In the genomic region with DNA sequence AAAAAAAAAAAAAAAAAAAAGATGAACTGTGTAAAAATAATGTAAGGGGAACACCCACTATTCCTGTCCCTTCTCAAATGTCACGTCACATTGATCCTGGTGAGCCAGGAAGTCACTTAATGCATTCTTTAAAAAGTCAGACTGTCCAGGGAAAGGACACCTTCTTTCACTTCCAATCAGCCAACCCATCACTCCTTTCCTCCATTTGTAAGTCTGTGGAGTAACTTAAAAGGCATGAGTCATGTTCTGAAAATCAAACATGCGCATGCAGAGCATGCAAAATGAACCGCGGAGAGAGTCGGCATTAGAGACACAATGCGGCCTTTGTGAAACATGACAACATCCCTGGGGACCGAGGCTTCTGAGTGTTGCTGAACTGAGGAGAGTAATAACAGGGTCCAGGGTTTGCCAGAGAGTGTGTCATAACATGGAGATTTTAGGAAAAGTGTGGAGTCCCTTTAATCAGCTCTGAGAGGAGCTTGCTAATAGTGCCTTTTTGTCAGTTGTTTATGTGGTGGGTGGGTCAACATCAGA, we compare ENCODE assay signal across 8 cellular contexts.
DNase-seq lines count a peak whose midpoint lies in the region; ATAC-seq and TF ChIP-seq lines count a peak whose summit lies in the region.

No MANE protein-coding gene starts in this region.

- peak overlapping the region in 42 of 59 donors; percentile 2 to 51 (median 20) for H3K4me3 ChIP-seq in dorsolateral prefrontal cortex
- no peak overlapping the region for H3K4me3 ChIP-seq in effector memory CD4-positive, alpha-beta T cell (ENCODE audit: insufficient read depth, low read depth, low read length, poor library complexity, severe bottlenecking)

- ATAC-seq in GM21717 (IDR thresholded peaks at IDR 0.05; ENCODE audit: unreplicated experiment), result peak; percentile 92

- H3K27ac Mint-ChIP-seq in Calu3 (ENCODE audit: unreplicated experiment), result peak overlapping the region; percentile 73
- H3K27ac Mint-ChIP-seq in activated CD4-positive, alpha-beta memory T cell treated with anti-CD3 and anti-CD28 coated beads for 36 hours, result no peak overlapping the region

- CTCF ChIA-PET in Calu3 (lab: Charles Lee), result interaction anchor here (0.6 to 1.0 kb wide), 3 partner anchors 16 to 1116 kb away, joined by 3 to 8 read pairs (median 5); a partner anchor contains a TSS
- CTCF ChIA-PET in activated CD4-positive, alpha-beta memory T cell treated with anti-CD3 and anti-CD28 coated beads for 36 hours (lab: Charles Lee), result no interaction called here

- H3K27ac ChIP-seq in dorsolateral prefrontal cortex, result peak overlapping the region; percentile 5 to 97 (median 86)
- H3K27ac ChIP-seq in effector memory CD4-positive, alpha-beta T cell (ENCODE audit: insufficient read depth, low read length, poor library complexity, severe bottlenecking), result no peak overlapping the region

- intact Hi-C loops in Calu3 (cut with micrococcal nuclease; ENCODE audit: unreplicated experiment) (loop anchor here (1.0 to 2.0 kb wide), 2 partner anchors 17 to 38 kb away; no protein-coding TSS in a partner anchor), dorsolateral prefrontal cortex (cut with DNase I) (loop anchor here (1.0 to 10.0 kb wide), 3 partner anchors 16 to 77 kb away; a partner anchor contains a TSS)
- intact Hi-C loops in activated CD4-positive, alpha-beta memory T cell treated with anti-CD3 and anti-CD28 coated beads for 36 hours (cut with micrococcal nuclease), result no loop called here

- peak overlapping the region; percentile 46 for H3K4me3 Mint-ChIP-seq in Calu3 (ENCODE audit: low read depth, unreplicated experiment)
- H3K4me3 Mint-ChIP-seq in activated CD4-positive, alpha-beta memory T cell treated with anti-CD3 and anti-CD28 coated beads for 36 hours, result no peak overlapping the region

- no peaks in the 10 kb centered on the region for H3K9me3 Mint-ChIP-seq in Calu3 (ENCODE audit: low read depth, unreplicated experiment)
- no peaks in the 10 kb centered on the region for H3K9me3 Mint-ChIP-seq in activated CD4-positive, alpha-beta memory T cell treated with anti-CD3 and anti-CD28 coated beads for 36 hours

- no TSS peak for BruUV-seq in Calu3 (replicated peaks; lab: Mats Ljungman, UMichigan)

- no peaks in the 10 kb centered on the region for H3K4me1 ChIP-seq in effector memory CD4-positive, alpha-beta T cell (ENCODE audit: control insufficient read depth, insufficient read depth, low read length, poor library complexity, severe bottlenecking)

- POLR2A ChIA-PET in activated CD4-positive, alpha-beta memory T cell treated with anti-CD3 and anti-CD28 coated beads for 36 hours (lab: Charles Lee), result no interaction called here

- H3K4me1 Mint-ChIP-seq in Calu3 (ENCODE audit: low read depth, unreplicated experiment), result peaks cover 22% of the 10 kb centered on the region
- no peaks in the 10 kb centered on the region for H3K4me1 Mint-ChIP-seq in activated CD4-positive, alpha-beta memory T cell treated with anti-CD3 and anti-CD28 coated beads for 36 hours (ENCODE audit: low read depth)

- DNase-seq in Calu3, result peak; percentile 79
- DNase-seq in LHCN-M2 (ENCODE audit: low read depth), result peak; percentile 37
- DNase-seq in dorsolateral prefrontal cortex, result peak; percentile 26 to 90 (median 80)
- peak; percentile 93 for DNase-seq in midbrain (lab: John Stamatoyannopoulos, UW)
- DNase-seq in activated CD4-positive, alpha-beta memory T cell treated with anti-CD3 and anti-CD28 coated beads for 36 hours, result no peak
- no peak for DNase-seq in effector memory CD4-positive, alpha-beta T cell
- DNase-seq in NOMO-1 treated with dmso at 0.1 percent for 144 hours (lab: John Stamatoyannopoulos, UW; ENCODE audit: unreplicated experiment), result no peak

- H3K9me3 ChIP-seq in effector memory CD4-positive, alpha-beta T cell (ENCODE audit: control insufficient read depth, low read length), result no peaks in the 10 kb centered on the region

- H3K27me3 ChIP-seq in dorsolateral prefrontal cortex, result no peaks in the 10 kb centered on the region
- no peaks in the 10 kb centered on the region for H3K27me3 ChIP-seq in effector memory CD4-positive, alpha-beta T cell (replicated peaks; ENCODE audit: control insufficient read depth, insufficient read depth, low read length, poor library complexity, severe bottlenecking)

- no peaks in the 10 kb centered on the region for H3K36me3 Mint-ChIP-seq in Calu3 (ENCODE audit: insufficient read depth, unreplicated experiment)
- H3K36me3 Mint-ChIP-seq in activated CD4-positive, alpha-beta memory T cell treated with anti-CD3 and anti-CD28 coated beads for 36 hours, result no peaks in the 10 kb centered on the region

- no peaks in the 10 kb centered on the region for H3K36me3 ChIP-seq in effector memory CD4-positive, alpha-beta T cell (ENCODE audit: control insufficient read depth, insufficient read depth, low read length)

- no peaks in the 10 kb centered on the region for H3K27me3 Mint-ChIP-seq in Calu3 (ENCODE audit: unreplicated experiment)
- peaks cover 1% of the 10 kb centered on the region for H3K27me3 Mint-ChIP-seq in activated CD4-positive, alpha-beta memory T cell treated with anti-CD3 and anti-CD28 coated beads for 36 hours

- TF ChIP-seq CTCF in Calu3 (IDR thresholded peaks at IDR 0.05; ENCODE audit: unreplicated experiment) (no peak), dorsolateral prefrontal cortex (IDR thresholded peaks at IDR 0.05 in 54 of 56, conservative IDR thresholded peaks at IDR 0.05 in 2 of 56; ENCODE audit: low read depth in 1 of 56, partially characterized antibody in 56 of 56) (peak in 4 of 56 donors; percentile 6 to 16 (median 14))

Comparison
In these comparisons a context has a peak if more than half of its experiments do, and no peak if none do; other contexts are left out.
1. DNase-seq: peak in Calu3 (single experiment), LHCN-M2 (single experiment), dorsolateral prefrontal cortex (10 of 10) and midbrain (single experiment); none in activated CD4-positive, alpha-beta memory T cell treated with anti-CD3 and anti-CD28 coated beads for 36 hours (single experiment), effector memory CD4-positive, alpha-beta T cell (0 of 3) and NOMO-1 treated with dmso at 0.1 percent for 144 hours (single experiment).